Comparison of ENCODE assay signal across 13 cellular contexts in the genomic region with DNA sequence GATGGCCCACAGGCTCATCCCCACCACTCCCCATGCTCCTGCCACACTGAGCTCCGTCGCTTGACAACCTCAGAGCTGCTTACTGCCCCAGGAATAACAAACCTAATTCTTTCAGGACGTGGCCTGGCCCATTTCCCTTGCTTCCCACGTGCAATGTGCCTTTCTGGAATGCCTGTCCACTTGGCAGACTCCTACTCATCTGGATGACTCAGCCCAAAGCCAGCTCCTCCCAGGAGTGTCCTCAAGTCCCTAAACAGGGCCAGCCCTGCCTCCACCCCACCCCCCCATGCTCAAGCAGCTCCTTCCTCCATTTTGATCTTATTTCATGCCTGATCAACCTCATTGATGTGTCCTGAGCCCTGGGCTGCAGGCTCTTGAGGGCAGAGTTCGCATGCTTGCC.
DNase-seq lines count a peak whose midpoint lies in the region; ATAC-seq, FAIRE-seq and TF ChIP-seq lines count a peak whose summit lies in the region.
"Had no signal": no experiment of that assay in that cellular context is flagged by ENCODE, and none has a peak within 500 bp of the region (broad histone marks: within the 10 kb centered on the region; RNA-seq: fewer than 3 reads in every experiment).

No MANE protein-coding gene starts in this region.

- no peak overlapping the region for H3K27ac ChIP-seq in left lung
- H3K27ac ChIP-seq: pancreas had no signal

- TF ChIP-seq POLR2A in GM12892 (IDR thresholded peaks at IDR 0.05; ENCODE audit: low read depth, low read length) = no peak

- DNase-seq in A172 (ENCODE audit: low spot score) (peak; percentile 46), HK-2 (ENCODE audit: unreplicated experiment) (peak; percentile 78), cardiac fibroblast (ENCODE audit: low read depth in 2 of 2) (peak; percentile 12 to 16), left lung (peak; percentile 61 to 68), epidermal melanocyte (ENCODE audit: insufficient read length, low spot score) (no peak), GM12892 (ENCODE audit: insufficient read length) (no peak), UCSD-AML1 (lab: John Stamatoyannopoulos, UW; ENCODE audit: unreplicated experiment) (no peak)
- DNase-seq: activated B cell treated with CpG ODN at 0.5 μM for 24 hours; NCI-H446; pancreas; stimulated activated CD4-positive, alpha-beta T cell treated with anti-CD3 and anti-CD28 coated beads, Interleukin-2, amount 100 ng/mL, for 48 hours had no signal

- ATAC-seq in left lung = peak; percentile 82
- ATAC-seq in HG02763 (IDR thresholded peaks at IDR 0.05; ENCODE audit: unreplicated experiment) = no peak

- no peaks in the 10 kb centered on the region for H3K27me3 ChIP-seq in left lung
- H3K27me3 ChIP-seq: pancreas had no signal

- TF ChIP-seq CTCF in cardiac fibroblast (IDR thresholded peaks at IDR 0.05; ENCODE audit: low read depth, low read length) = no peak
- TF ChIP-seq CTCF in left lung (IDR thresholded peaks at IDR 0.05) = no peak

- no peaks in the 10 kb centered on the region for H3K4me1 ChIP-seq in left lung
- H3K4me1 ChIP-seq: pancreas had no signal

- H3K36me3 ChIP-seq in left lung = no peaks in the 10 kb centered on the region
- H3K36me3 ChIP-seq: pancreas had no signal

- H3K4me3 ChIP-seq in cardiac fibroblast (replicated peaks in 1 of 2; ENCODE audit: low read depth in 2 of 2, low read length in 2 of 2) (no peak overlapping the region), left lung (no peak overlapping the region)
- H3K4me3 ChIP-seq: pancreas had no signal

- no peak for FAIRE-seq in GM12892 (lab: Jason Lieb, UNC)
- FAIRE-seq: endothelial cell of umbilical vein, pancreas had no signal

- no peaks in the 10 kb centered on the region for H3K9me3 ChIP-seq in left lung
- H3K9me3 ChIP-seq: pancreas had no signal

- intact Hi-C loops in left lung (cut with DNase I) = loop anchor here in 1 of 2 donors (10.0 kb wide), 1 partner anchor 671 kb away; no protein-coding TSS in a partner anchor

Comparison
In these comparisons a context has a peak if more than half of its experiments do, and no peak if none do; other contexts are left out.
1. DNase-seq: peak in A172 (single experiment), HK-2 (single experiment), cardiac fibroblast (2 of 2) and left lung (2 of 2); none in epidermal melanocyte (single experiment), GM12892 (single experiment) and UCSD-AML1 (single experiment).